ENCODE assay signal across 23 cellular contexts in genomic region chrX:136622568-136622967, GRCh38. TPM values are rescaled to one million over a fixed set of nuclear protein-coding genes. Genes with fewer than 3 reads are reported as not detected.
DNase-seq lines count a peak whose midpoint lies in the region; ATAC-seq, FAIRE-seq and TF ChIP-seq lines count a peak whose summit lies in the region.
"Had no signal": no experiment of that assay in that cellular context is flagged by ENCODE, and none has a peak within 500 bp of the region (broad histone marks: within the 10 kb centered on the region; RNA-seq: fewer than 3 reads in every experiment).

No MANE protein-coding gene starts in this region.

- no peaks in the 10 kb centered on the region for H3K79me2 ChIP-seq in astrocyte (ENCODE audit: insufficient read depth, low read length)

- peak; percentile 63 for FAIRE-seq in A549 (lab: Jason Lieb, UNC)
- peak; percentile 66 for FAIRE-seq in astrocyte (lab: Jason Lieb, UNC)
- FAIRE-seq: D721Med, G401.6, HTR-8/SVneo had no signal

- no peak for TF ChIP-seq EP300 in A549 (IDR thresholded peaks at IDR 0.05)

- ATAC-seq in A549 (no peak), HG03135 (IDR thresholded peaks at IDR 0.05; ENCODE audit: unreplicated experiment) (no peak)
- ATAC-seq: CD8-positive, alpha-beta T cell had no signal

- no peak overlapping the region for H3K4me2 ChIP-seq in A549
- no peak overlapping the region for H3K4me2 ChIP-seq in astrocyte (ENCODE audit: low read length)

- H3K9ac ChIP-seq in astrocyte (ENCODE audit: low read length): no peak overlapping the region

- TF ChIP-seq CTCF in A549 (IDR thresholded peaks at IDR 0.05): no peak
- no peak for TF ChIP-seq CTCF in astrocyte (IDR thresholded peaks at IDR 0.05; ENCODE audit: insufficient read depth, low read depth, low read length)

- H3K27ac ChIP-seq in A549 (no peak overlapping the region), KOPT-K1 (ENCODE audit: low read depth, low read length, poor library complexity, severe bottlenecking) (peak overlapping the region; percentile 62), astrocyte (ENCODE audit: low read depth, low read length) (no peak overlapping the region)

- no peaks in the 10 kb centered on the region for H3K4me1 ChIP-seq in A549
- no peaks in the 10 kb centered on the region for H3K4me1 ChIP-seq in astrocyte (ENCODE audit: insufficient read depth, low read length)

- no peaks in the 10 kb centered on the region for H4K20me1 ChIP-seq in astrocyte (ENCODE audit: insufficient read depth, low read length)

- TF ChIP-seq POLR2A in A549 (IDR thresholded peaks at IDR 0.05; ENCODE audit: low read length): no peak

- H3K9me3 Mint-ChIP-seq in activated CD4-positive, alpha-beta T cell treated with anti-CD3 and anti-CD28 coated beads, Interleukin-2, amount 10 ng/mL, durations not matched to agents 24 days and 14 days: peaks cover 7% of the 10 kb centered on the region
- H3K9me3 Mint-ChIP-seq in astrocyte (ENCODE audit: unreplicated experiment): no peaks in the 10 kb centered on the region
- H3K9me3 Mint-ChIP-seq: CD8-positive, alpha-beta T cell; HFFc6 had no signal

- no peak for TF ChIP-seq RAD21 in A549 (conservative IDR thresholded peaks at IDR 0.05 in 1 of 2, IDR thresholded peaks at IDR 0.05 in 1 of 2)

- H3K4me1 Mint-ChIP-seq in activated CD4-positive, alpha-beta T cell treated with anti-CD3 and anti-CD28 coated beads, Interleukin-2, amount 10 ng/mL, durations not matched to agents 24 days and 14 days: peaks cover 68% of the 10 kb centered on the region
- peaks cover 2% of the 10 kb centered on the region for H3K4me1 Mint-ChIP-seq in astrocyte (ENCODE audit: low read depth, unreplicated experiment)
- H3K4me1 Mint-ChIP-seq: B cell had no signal

- H3K9me3 ChIP-seq in A549: no peaks in the 10 kb centered on the region
- H3K9me3 ChIP-seq in KOPT-K1 (ENCODE audit: insufficient read depth, low read length, poor library complexity, severe bottlenecking): no peaks in the 10 kb centered on the region
- no peaks in the 10 kb centered on the region for H3K9me3 ChIP-seq in astrocyte (ENCODE audit: insufficient read depth, low read depth, low read length)

- H2AFZ ChIP-seq in astrocyte (ENCODE audit: low read depth, low read length): no peak overlapping the region

- DNase-seq in activated CD4-positive, alpha-beta T cell treated with anti-CD3 and anti-CD28 coated beads, Interleukin-2, amount 10 ng/mL, durations not matched to agents 24 days and 14 days: no peak
- DNase-seq in activated CD4-positive, alpha-beta T cell treated with anti-CD3 and anti-CD28 coated beads for 4 hours: no peak
- DNase-seq in A549 (ENCODE audit: low read depth in 1 of 2, low spot score in 1 of 2) (no peak), astrocyte (ENCODE audit: low read depth) (no peak), cerebellar cortex (ENCODE audit: low spot score) (no peak), HuH-7.5 (ENCODE audit: low spot score) (no peak)
- DNase-seq: 8988T; ACHN; C1 segment of cervical spinal cord; CD8-positive, alpha-beta T cell; COR-L47; DMS153; DMS79 treated with DMSO at 0.1 percent for 48 hours; EL; HCEC 1CT; HFFc6 had no signal

- H3K36me3 ChIP-seq in KOPT-K1 (ENCODE audit: insufficient read depth, low read length): no peaks in the 10 kb centered on the region
- H3K36me3 ChIP-seq in astrocyte (ENCODE audit: insufficient read depth, low read length): no peaks in the 10 kb centered on the region

- H3K4me3 ChIP-seq in A549: no peak overlapping the region
- no peak overlapping the region for H3K4me3 ChIP-seq in astrocyte (ENCODE audit: insufficient read depth, low read depth, low read length)

- peak overlapping the region; percentile 80 for H3K27ac Mint-ChIP-seq in activated CD4-positive, alpha-beta T cell treated with anti-CD3 and anti-CD28 coated beads, Interleukin-2, amount 10 ng/mL, durations not matched to agents 24 days and 14 days
- H3K27ac Mint-ChIP-seq in astrocyte (ENCODE audit: unreplicated experiment): no peak overlapping the region
- H3K27ac Mint-ChIP-seq: B cell, HFFc6 had no signal

- no peak overlapping the region for H3K4me3 Mint-ChIP-seq in activated CD4-positive, alpha-beta T cell treated with anti-CD3 and anti-CD28 coated beads, Interleukin-2, amount 10 ng/mL, durations not matched to agents 24 days and 14 days
- no peak overlapping the region for H3K4me3 Mint-ChIP-seq in astrocyte (ENCODE audit: unreplicated experiment)
- H3K4me3 Mint-ChIP-seq: B cell; CD8-positive, alpha-beta T cell; HFFc6 had no signal

- POLR2A ChIA-PET in A549 (lab: Yijun Ruan, JAX): no interaction called here

- intact Hi-C loops in activated CD4-positive, alpha-beta T cell treated with anti-CD3 and anti-CD28 coated beads, Interleukin-2, amount 10 ng/mL, durations not matched to agents 24 days and 14 days (cut with micrococcal nuclease): no loop called here

- H3K36me3 Mint-ChIP-seq in activated CD4-positive, alpha-beta T cell treated with anti-CD3 and anti-CD28 coated beads, Interleukin-2, amount 10 ng/mL, durations not matched to agents 24 days and 14 days (ENCODE audit: low read depth): peaks cover 11% of the 10 kb centered on the region
- no peaks in the 10 kb centered on the region for H3K36me3 Mint-ChIP-seq in astrocyte (ENCODE audit: low read depth, unreplicated experiment)
- H3K36me3 Mint-ChIP-seq: CD8-positive, alpha-beta T cell had no signal

- H3K27me3 Mint-ChIP-seq in activated CD4-positive, alpha-beta T cell treated with anti-CD3 and anti-CD28 coated beads, Interleukin-2, amount 10 ng/mL, durations not matched to agents 24 days and 14 days: no peaks in the 10 kb centered on the region
- no peaks in the 10 kb centered on the region for H3K27me3 Mint-ChIP-seq in astrocyte (ENCODE audit: low read depth, unreplicated experiment)
- H3K27me3 Mint-ChIP-seq: B cell had no signal

- WGBS in A549 (ENCODE audit: missing lambda C conversion rate): 72% methylated on average over 4 of the region's 4 CpGs

- CTCF ChIA-PET in A549 (lab: Yijun Ruan, JAX): no interaction called here

- no peaks in the 10 kb centered on the region for H3K27me3 ChIP-seq in astrocyte (ENCODE audit: insufficient read depth, low read length)

TF ChIP-seq in A549, 52 proteins besides CTCF, POLR2A, EP300 and RAD21:
- TF ChIP-seq RNF2 (IDR thresholded peaks at IDR 0.05; ENCODE audit: borderline replicate concordance, low read depth) (no peak), CEBPB (IDR thresholded peaks at IDR 0.05) (no peak), CBX2 (IDR thresholded peaks at IDR 0.05; ENCODE audit: borderline replicate concordance, low read depth) (no peak), USF2 (IDR thresholded peaks at IDR 0.05) (no peak), SMC3 (IDR thresholded peaks at IDR 0.05) (no peak), MAFK (IDR thresholded peaks at IDR 0.05; ENCODE audit: partially characterized antibody) (no peak), BCL3 (IDR thresholded peaks at IDR 0.05) (no peak), FOSL2 (IDR thresholded peaks at IDR 0.05) (no peak), FOSL2 (CRISPR knock-in tag; IDR thresholded peaks at IDR 0.05) (no peak), RFX5 (IDR thresholded peaks at IDR 0.05) (no peak), MAZ (IDR thresholded peaks at IDR 0.05; ENCODE audit: borderline replicate concordance, low read depth, low read length) (no peak), POLR2AphosphoS2 (conservative IDR thresholded peaks at IDR 0.05; ENCODE audit: low read length) (no peak)

RNA-seq across cellular contexts. Expression of gene CD40LG, which starts 25.4 kb away (rescaled TPM):
- 178 and 181 TPM in 2 replicates for total RNA-seq in activated CD4-positive, alpha-beta T cell treated with anti-CD3 and anti-CD28 coated beads, Interleukin-2, amount 10 ng/mL, durations not matched to agents 24 days and 14 days
- polyA plus RNA-seq in A549 (2011; rRNA removed) (not detected in 2 replicates), A549 (2017; fragmentation: RNase III; extraction: RNeasy Plus Mini Kit Qiagen cat#74134 plus additional on column Dnase treatment) (not detected in 3 replicates)
- not detected in 2 replicates for polyA plus RNA-seq in A549 (2012; cell fraction: cytosol; rRNA removed)
- not detected in 2 replicates for polyA plus RNA-seq in A549 (2012; cell fraction: nucleus; rRNA removed)
- not detected in 2 replicates for polyA minus RNA-seq in A549 (2011; rRNA and poly(A)+ RNA removed)
- not detected in 2 replicates for total RNA-seq in astrocyte
- total RNA-seq: H4, HFFc6 had no signal

Comparison
In these comparisons a context has a peak if more than half of its experiments do, and no peak if none do; other contexts are left out.
1. RNA of gene CD40LG, which starts 25.4 kb away (total RNA-seq): 178 to 181 TPM in activated CD4-positive, alpha-beta T cell treated with anti-CD3 and anti-CD28 coated beads, Interleukin-2, amount 10 ng/mL, durations not matched to agents 24 days and 14 days; not detected in astrocyte; every median in the first group is over 100 times any median in the second.